Comparison of ENCODE assay signal across 8 cellular contexts in the genomic region with DNA sequence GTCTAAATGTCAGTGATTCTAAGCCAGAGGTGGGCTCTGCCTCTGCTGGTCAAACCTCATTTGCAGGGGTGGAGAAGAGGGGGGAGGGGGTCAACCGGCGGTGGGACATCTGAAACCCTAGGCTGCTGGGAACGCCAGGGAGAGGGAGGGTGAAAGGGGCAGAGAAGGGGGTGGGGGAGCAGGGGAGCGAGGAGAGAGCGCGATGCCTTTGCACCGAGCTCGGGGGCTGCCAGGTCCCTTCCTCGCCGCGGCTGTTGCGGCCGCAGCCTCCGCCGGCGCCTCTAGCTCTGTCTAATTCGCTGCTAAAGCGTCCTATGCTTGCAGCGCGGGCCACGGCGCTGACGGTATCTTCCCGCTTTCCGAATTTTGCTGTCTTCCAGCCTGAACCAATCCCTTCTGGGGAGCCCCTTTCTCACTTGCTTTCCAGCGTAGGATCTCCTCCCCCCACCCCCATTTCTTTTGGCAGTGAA. TPM values are rescaled to one million over a fixed set of nuclear protein-coding genes. Genes with fewer than 3 reads are reported as not detected.
DNase-seq lines count a peak whose midpoint lies in the region; ATAC-seq and TF ChIP-seq lines count a peak whose summit lies in the region.

TSS of gene FGF10 (minus strand) at position 11 of the 470 bp plus-strand sequence. CDS start 738 bp downstream, outside the sequence.

- no peaks in the 10 kb centered on the region for H3K36me3 ChIP-seq in SK-N-MC (ENCODE audit: insufficient read depth, low read length)
- H3K36me3 ChIP-seq in right atrium auricular region, result no peaks in the 10 kb centered on the region
- no peaks in the 10 kb centered on the region for H3K36me3 ChIP-seq in psoas muscle (ENCODE audit: insufficient read depth in 1 of 2, low read depth in 1 of 2)

- DNase-seq in GM13976 (ENCODE audit: low spot score), result peak; percentile 10
- DNase-seq in SK-N-MC (ENCODE audit: low read depth, low spot score), result no peak
- no peak for DNase-seq in right atrium auricular region (ENCODE audit: low spot score)
- DNase-seq in psoas muscle, result peak; percentile 18 to 65
- DNase-seq in DMS153 (lab: John Stamatoyannopoulos, UW), result no peak

- ATAC-seq in psoas muscle, result peak; percentile 48 to 79 (median 52)
- ATAC-seq in HG02763 (IDR thresholded peaks at IDR 0.05; ENCODE audit: unreplicated experiment), result no peak
- no peak for ATAC-seq in GM21786 (IDR thresholded peaks at IDR 0.05; ENCODE audit: unreplicated experiment)
- ATAC-seq in GM21526 (IDR thresholded peaks at IDR 0.05; ENCODE audit: low FRiP score, unreplicated experiment), result no peak

- intact Hi-C loops in psoas muscle (cut with DNase I), result no loop called here

- H3K9ac ChIP-seq in SK-N-MC (ENCODE audit: insufficient read length), result peak within 1 kb of the TSS; percentile 43

- TF ChIP-seq CTCF in GM13976 (IDR thresholded peaks at IDR 0.05; ENCODE audit: borderline replicate concordance, control extremely low read depth, extremely low read depth, insufficient read depth, missing control alignments) (no peak), right atrium auricular region (IDR thresholded peaks at IDR 0.05) (no peak), psoas muscle (IDR thresholded peaks at IDR 0.05) (no peak)

- H3K9me3 ChIP-seq in SK-N-MC (ENCODE audit: low read depth, low read length) (no peaks in the 10 kb centered on the region), right atrium auricular region (no peaks in the 10 kb centered on the region), psoas muscle (no peaks in the 10 kb centered on the region)

- in situ Hi-C loops in GM13976 (cut with MboI; ENCODE audit: low sequenced_read_pairs, unreplicated experiment), result no loop called here

- H3K4me3 ChIP-seq in SK-N-MC (peak within 1 kb of the TSS; percentile 85), right atrium auricular region (peak within 1 kb of the TSS; percentile 33 to 46), psoas muscle (peak within 1 kb of the TSS; percentile 67)

- peaks cover 0 to 12% of the 10 kb centered on the region in 2 donors for H3K27me3 ChIP-seq in right atrium auricular region
- H3K27me3 ChIP-seq in psoas muscle (ENCODE audit: insufficient read depth in 3 of 3, low read length in 2 of 3), result peaks cover 0 to 29% (median 3%) of the 10 kb centered on the region in 3 donors

- H3K4me1 ChIP-seq in right atrium auricular region (peaks cover 0 to 20% of the 10 kb centered on the region in 2 donors), psoas muscle (peaks cover 5% of the 10 kb centered on the region)

- WGBS in psoas muscle, 3 donors, result 0 to 1% (median 0%) methylated on average over 21 to 26 of the region's 26 CpGs

- no peak within 1 kb of the TSS for H3K27ac ChIP-seq in SK-N-MC
- peak within 1 kb of the TSS in 1 of 2 donors; percentile 0 for H3K27ac ChIP-seq in right atrium auricular region
- no peak within 1 kb of the TSS for H3K27ac ChIP-seq in psoas muscle

RNA-seq across cellular contexts. Expression of gene FGF10, which starts in this region (rescaled TPM):
- total RNA-seq in right atrium auricular region, result under 1 TPM; 0.19 to 0.75 TPM
- 1 to 10 TPM in 2 of 4 donors, under 1 TPM in 2; 0.62 to 1.8 (median 0.97) TPM for total RNA-seq in psoas muscle
- polyA plus RNA-seq in psoas muscle, result 1 to 10 TPM in 1 of 3 donors, under 1 TPM in 2; 0.21 to 1.6 (median 0.61) TPM

Comparison
In these comparisons a context has a peak if more than half of its experiments do, and no peak if none do; other contexts are left out.
1. DNase-seq: peak in GM13976 (single experiment) and psoas muscle (2 of 2); none in SK-N-MC (single experiment), right atrium auricular region (single experiment) and DMS153 (single experiment).
2. ATAC-seq: peak in psoas muscle (4 of 4); none in HG02763 (single experiment), GM21786 (single experiment) and GM21526 (single experiment).
3. Peak in every context shown above with its lines, with median percentiles within 50 percentile points of each other: H3K4me3 ChIP-seq.